Comparison of ENCODE assay signal across 10 cellular contexts in the genomic region with DNA sequence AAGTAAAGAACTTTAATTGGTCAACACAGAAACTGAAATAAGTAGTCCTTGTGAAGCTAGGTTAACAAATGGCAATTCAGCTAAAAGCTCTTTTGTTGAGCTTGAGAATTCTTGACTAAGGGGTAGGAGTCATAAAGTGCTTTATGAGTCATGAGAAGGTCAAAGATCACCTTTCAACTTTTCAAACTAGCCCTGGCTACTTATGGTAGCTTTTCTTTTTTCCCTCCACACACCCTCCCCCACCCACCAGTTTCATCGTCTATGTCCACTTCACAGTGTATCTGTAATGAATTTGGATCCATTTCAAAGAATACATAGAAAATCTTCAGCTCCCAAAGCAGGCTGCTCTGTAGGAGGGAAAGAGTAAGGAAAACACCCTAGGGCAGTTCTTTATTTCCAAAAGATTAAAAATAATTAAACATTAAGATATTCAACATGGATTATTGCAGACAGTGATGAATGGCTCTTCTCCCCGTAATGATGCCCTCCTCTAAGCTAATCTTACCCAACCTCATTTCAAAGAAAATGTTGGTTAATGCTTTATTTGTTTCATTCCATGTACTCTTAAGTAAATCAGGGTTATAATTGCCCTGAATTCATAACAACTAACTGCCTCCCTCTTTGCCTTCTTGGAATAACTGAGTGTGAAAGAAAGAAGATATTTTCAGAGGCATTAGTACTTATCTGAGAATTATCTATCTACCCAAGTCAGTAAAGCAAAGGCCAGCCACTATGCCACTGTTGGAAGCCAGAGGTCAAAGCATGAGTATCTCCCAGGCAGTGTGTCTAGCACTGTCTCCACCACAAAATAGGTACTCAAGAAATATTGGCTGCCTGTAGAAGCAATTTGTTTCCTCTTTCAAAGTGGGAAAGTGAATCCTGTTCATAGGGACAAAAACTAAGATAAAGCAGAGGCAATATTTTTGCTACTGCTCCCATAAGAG.
DNase-seq lines count a peak whose midpoint lies in the region; ATAC-seq, FAIRE-seq and TF ChIP-seq lines count a peak whose summit lies in the region.
"Had no signal": no experiment of that assay in that cellular context is flagged by ENCODE, and none has a peak within 500 bp of the region (broad histone marks: within the 10 kb centered on the region; RNA-seq: fewer than 3 reads in every experiment).

No MANE protein-coding gene starts in this region.

- H3K27ac Mint-ChIP-seq in effector memory CD8-positive, alpha-beta T cell = no peak overlapping the region

- no peak overlapping the region for H3K4me3 Mint-ChIP-seq in effector memory CD8-positive, alpha-beta T cell

- H3K14ac ChIP-seq in IMR-90 (replicated peaks; ENCODE audit: low read depth, low read length) = no peak overlapping the region

- no TSS peak for BruUV-seq in IMR-90 (replicated peaks; lab: Mats Ljungman, UMichigan)

- TF ChIP-seq POLR2A in A549 (IDR thresholded peaks at IDR 0.05; ENCODE audit: low read length) (no peak), IMR-90 (IDR thresholded peaks at IDR 0.05; ENCODE audit: low read depth, low read length) (no peak)

- no peak overlapping the region for H2BK120ac ChIP-seq in IMR-90 (ENCODE audit: low read depth, low read length)

- no peak overlapping the region for H2AK5ac ChIP-seq in IMR-90 (ENCODE audit: low read depth, low read length)

- H3K27me3 Mint-ChIP-seq in effector memory CD8-positive, alpha-beta T cell = peaks cover under 1 to 17% of the 10 kb centered on the region in 2 donors

- H3K4me1 ChIP-seq in A549 (peaks cover 14% of the 10 kb centered on the region), IMR-90 (ENCODE audit: control insufficient read depth, insufficient read depth, low read length) (peaks cover 2% of the 10 kb centered on the region; the same call in 1 of the 2 replicates), lung (ENCODE audit: control insufficient read depth in 2 of 2, insufficient read depth in 2 of 2, low read length in 2 of 2) (no peaks in the 10 kb centered on the region)

- ATAC-seq in A549 (peak; percentile 41 to 56; a peak in 3 of 6 replicates), IMR-90 (ENCODE audit: low read depth) (peak; percentile 50), lung (ENCODE audit: insufficient read depth, low FRiP score) (peak; percentile 39)
- no peak for ATAC-seq in effector memory CD8-positive, alpha-beta T cell (replicated peaks)

- TF ChIP-seq CTCF in A549 (IDR thresholded peaks at IDR 0.05) (no peak), IMR-90 (conservative IDR thresholded peaks at IDR 0.05; ENCODE audit: low read depth, low read length) (no peak), cardiac fibroblast (IDR thresholded peaks at IDR 0.05; ENCODE audit: low read depth, low read length) (no peak), lung (IDR thresholded peaks at IDR 0.05; ENCODE audit: control extremely low read depth, extremely low read depth) (no peak)

- H3K36me3 ChIP-seq in IMR-90 (ENCODE audit: control insufficient read depth, insufficient read depth, low read length) = no peaks in the 10 kb centered on the region
- no peaks in the 10 kb centered on the region for H3K36me3 ChIP-seq in lung (ENCODE audit: control insufficient read depth in 2 of 2, insufficient read depth in 2 of 2, low read length in 2 of 2)

- no peak overlapping the region for H3K18ac ChIP-seq in IMR-90 (ENCODE audit: low read depth, low read length)

- no peak overlapping the region for H2BK20ac ChIP-seq in IMR-90 (ENCODE audit: low read depth, low read length)

- H2BK15ac ChIP-seq in IMR-90 (ENCODE audit: low read depth, low read length) = no peak overlapping the region

- no peaks in the 10 kb centered on the region for H4K20me1 ChIP-seq in IMR-90 (ENCODE audit: insufficient read depth, low read length)

- H4K91ac ChIP-seq in IMR-90 (ENCODE audit: insufficient read depth, low read depth, low read length) = no peak overlapping the region

- intact Hi-C loops in IMR-90 (cut with micrococcal nuclease) = no loop called here

- no peak for TF ChIP-seq EP300 in A549 (IDR thresholded peaks at IDR 0.05)

- no peak overlapping the region for H2AK9ac ChIP-seq in IMR-90 (replicated peaks; ENCODE audit: low read depth, low read length, poor library complexity)

- POLR2A ChIA-PET in A549 (lab: Yijun Ruan, JAX) = no interaction called here
- POLR2A ChIA-PET in IMR-90 (lab: Charles Lee; ENCODE audit: unreplicated experiment) = no interaction called here

- H3K4me2 ChIP-seq in A549 (peak overlapping the region; percentile 55), IMR-90 (ENCODE audit: low read depth, low read length) (no peak overlapping the region)

- no peak overlapping the region for H2BK5ac ChIP-seq in IMR-90 (ENCODE audit: low read depth, low read length, poor library complexity, severe bottlenecking)

- no peak overlapping the region for H3K23ac ChIP-seq in IMR-90 (ENCODE audit: low read depth, low read length)

- in situ Hi-C loops in IMR-90 (cut with MboI; ENCODE audit: low sequenced_read_pairs) (no loop called here), G401 (cut with HindIII; ENCODE audit: low sequenced_read_pairs) (no loop called here)

- dilution Hi-C loops in IMR-90 (cut with HindIII; ENCODE audit: low sequenced_read_pairs, unreplicated experiment) = no loop called here

- H2AFZ ChIP-seq in IMR-90 (replicated peaks; ENCODE audit: low read length, poor library complexity) = no peak overlapping the region

- H3K4me3 ChIP-seq in A549 = no peak overlapping the region
- H3K4me3 ChIP-seq in IMR-90 (ENCODE audit: insufficient read depth, low read depth, low read length) = no peak overlapping the region
- H3K4me3 ChIP-seq in cardiac fibroblast (replicated peaks in 1 of 2; ENCODE audit: low read depth in 2 of 2, low read length in 2 of 2) = no peak overlapping the region
- no peak overlapping the region for H3K4me3 ChIP-seq in lung

- CTCF ChIA-PET in A549 (lab: Yijun Ruan, JAX) = interaction anchor here (0.7 to 1.2 kb wide), 2 partner anchors 8 to 126 kb away, joined by 3 read pairs; no protein-coding TSS in a partner anchor
- CTCF ChIA-PET in IMR-90 (lab: Yijun Ruan, JAX) = no interaction called here

- 14% methylated on average over 2 of the region's 2 CpGs for WGBS in A549 (ENCODE audit: missing lambda C conversion rate)
- no CpG with 5 or more reads among the region's 2 CpGs for WGBS in IMR-90 (ENCODE audit: extremely low coverage in 2 of 2, insufficient read length in 1 of 2), 2 experiments
- 60 to 79% methylated on average over 2 of the region's 2 CpGs for WGBS in lung, 2 donors

- H3K9me1 ChIP-seq in IMR-90 (ENCODE audit: insufficient read depth, low read length) = no peaks in the 10 kb centered on the region

- H4K8ac ChIP-seq in IMR-90 (ENCODE audit: low read depth in 2 of 2, low read length in 2 of 2) = no peak overlapping the region

- no peaks in the 10 kb centered on the region for H3K9me3 Mint-ChIP-seq in effector memory CD8-positive, alpha-beta T cell

- no peak overlapping the region for H4K5ac ChIP-seq in IMR-90 (ENCODE audit: low read depth, low read length)

- TF ChIP-seq RAD21 in A549 (conservative IDR thresholded peaks at IDR 0.05 in 1 of 2, IDR thresholded peaks at IDR 0.05 in 1 of 2) (no peak), IMR-90 (IDR thresholded peaks at IDR 0.05; ENCODE audit: low read length) (no peak)

- H3K79me1 ChIP-seq in IMR-90 (ENCODE audit: low read depth in 1 of 2, low read length in 2 of 2) = no peaks in the 10 kb centered on the region

- DNase-seq in A549 (ENCODE audit: low read depth in 1 of 2, low spot score in 1 of 2) (peak; percentile 5 to 56), IMR-90 (peak; percentile 67), cardiac fibroblast (ENCODE audit: low read depth in 2 of 2) (peak; percentile 40 to 59), lung (ENCODE audit: low spot score) (no peak), G401 (ENCODE audit: low spot score) (no peak), globus pallidus (ENCODE audit: low spot score) (no peak), NCI-H1105 treated with DMSO at 0.1 percent for 48 hours (lab: John Stamatoyannopoulos, UW) (no peak)
- DNase-seq in effector memory CD8-positive, alpha-beta T cell = no peak
- DNase-seq: activated gamma-delta T cell treated with Interleukin-2 at 50 U/mL for 16 hours, glutamatergic neuron had no signal

- no peak overlapping the region for H3K9ac ChIP-seq in IMR-90 (ENCODE audit: low read depth, low read length)

- peak overlapping the region; percentile 3 to 72; a peak in 3 of 6 replicates for H3K27ac ChIP-seq in A549
- no peak overlapping the region for H3K27ac ChIP-seq in IMR-90 (ENCODE audit: insufficient read depth, low read length)
- no peak overlapping the region for H3K27ac ChIP-seq in lung (ENCODE audit: low read depth in 1 of 2, low read length in 1 of 2)

- no peaks in the 10 kb centered on the region for H3K4me1 Mint-ChIP-seq in effector memory CD8-positive, alpha-beta T cell (ENCODE audit: low read depth in 2 of 2)

- FAIRE-seq in A549 (lab: Jason Lieb, UNC) = no peak

- H3K9me3 ChIP-seq in A549 (no peaks in the 10 kb centered on the region), IMR-90 (ENCODE audit: control insufficient read depth, insufficient read depth, low read length) (no peaks in the 10 kb centered on the region), lung (ENCODE audit: control insufficient read depth in 2 of 2, insufficient read depth in 1 of 2, low read length in 1 of 2) (no peaks in the 10 kb centered on the region)

- H3K36me3 Mint-ChIP-seq in effector memory CD8-positive, alpha-beta T cell (ENCODE audit: insufficient read depth) = no peaks in the 10 kb centered on the region

- H3K27me3 ChIP-seq in IMR-90 (ENCODE audit: control insufficient read depth, insufficient read depth, low read length) (no peaks in the 10 kb centered on the region), lung (ENCODE audit: control insufficient read depth, insufficient read depth) (no peaks in the 10 kb centered on the region)

- no peak overlapping the region for H3K4ac ChIP-seq in IMR-90 (ENCODE audit: low read depth, low read length)

- no peak overlapping the region for H3K56ac ChIP-seq in IMR-90 (ENCODE audit: extremely low read depth, insufficient read depth, low read length)

TF ChIP-seq in A549, 52 proteins besides CTCF, POLR2A, EP300 and RAD21:
- TF ChIP-seq FOXS1 (CRISPR knock-in tag; IDR thresholded peaks at IDR 0.05) (no peak), JUNB (IDR thresholded peaks at IDR 0.05) (0 out of 2 replicates have a peak, but pooled peaks have one; percentile 17), MAFK (IDR thresholded peaks at IDR 0.05; ENCODE audit: partially characterized antibody) (peak; percentile 19), FOSL2 (IDR thresholded peaks at IDR 0.05) (no peak), FOSL2 (CRISPR knock-in tag; IDR thresholded peaks at IDR 0.05) (no peak)

TF ChIP-seq in IMR-90, 13 proteins besides CTCF, POLR2A, EP300 and RAD21:
- TF ChIP-seq FOS (IDR thresholded peaks at IDR 0.05; ENCODE audit: low read depth, low read length) = peak; percentile 30; the same call in 1 of the 2 replicates
- no peak for TF ChIP-seq RCOR1 (IDR thresholded peaks at IDR 0.05; ENCODE audit: insufficient replicate concordance, low read length)
TF ChIP-seq in IMR-90: peak in this region for 1.

Comparison
In these comparisons a context has a peak if more than half of its experiments do, and no peak if none do; other contexts are left out.
1. DNase-seq: peak in A549 (2 of 2), IMR-90 (single experiment) and cardiac fibroblast (2 of 2); none in lung (single experiment), G401 (single experiment), effector memory CD8-positive, alpha-beta T cell (0 of 3), globus pallidus (single experiment) and NCI-H1105 treated with DMSO at 0.1 percent for 48 hours (single experiment).
2. H3K27ac ChIP-seq: peak in A549 (2 of 2); none in IMR-90 (single experiment) and lung (0 of 2).